Comparison of ENCODE assay signal across 18 cellular contexts in genomic region chr18:32025744-32026143, GRCh38. TPM values are rescaled to one million over a fixed set of nuclear protein-coding genes. Genes with fewer than 3 reads are reported as not detected.
A peak's percentile ranks its signal among the peaks of the same experiment; 100 is the strongest.
DNase-seq lines count a peak whose midpoint lies in the region; ATAC-seq and TF ChIP-seq lines count a peak whose summit lies in the region.
"Had no signal": no experiment of that assay in that cellular context is flagged by ENCODE, and none has a peak within 500 bp of the region (broad histone marks: within the 10 kb centered on the region; RNA-seq: fewer than 3 reads in every experiment).

No MANE protein-coding gene starts in this region.

- H3K27ac Mint-ChIP-seq in activated CD8-positive, alpha-beta memory T cell treated with anti-CD3 and anti-CD28 coated beads, Interleukin-2, amount 10 ng/mL, durations not matched to agents 7 days and 5 days: peak overlapping the region; percentile 83
- peak overlapping the region; percentile 75 for H3K27ac Mint-ChIP-seq in activated T-helper 2 cell treated with anti-CD3 and anti-CD28 coated beads, Interferon-gamma antibody, Interleukin-2, Interleukin-4, amounts not matched to agents 10 μg/mL and 5 μg/mL and 100 μg/mL, durations not matched to agents 14 hours and 24 hours and 36 hours
- peak overlapping the region; percentile 12 for H3K27ac Mint-ChIP-seq in nephron progenitor cell

- no peaks in the 10 kb centered on the region for H3K9me3 ChIP-seq in esophagus muscularis mucosa
- H3K9me3 ChIP-seq: thoracic aorta had no signal

- peak overlapping the region; percentile 21 for H3K4me3 Mint-ChIP-seq in activated CD8-positive, alpha-beta memory T cell treated with anti-CD3 and anti-CD28 coated beads, Interleukin-2, amount 10 ng/mL, durations not matched to agents 7 days and 5 days
- H3K4me3 Mint-ChIP-seq in activated T-helper 2 cell treated with anti-CD3 and anti-CD28 coated beads, Interferon-gamma antibody, Interleukin-2, Interleukin-4, amounts not matched to agents 10 μg/mL and 5 μg/mL and 100 μg/mL, durations not matched to agents 14 hours and 24 hours and 36 hours (ENCODE audit: low read depth): peak overlapping the region; percentile 64
- H3K4me3 Mint-ChIP-seq in nephron progenitor cell: no peak overlapping the region

- H3K36me3 Mint-ChIP-seq in activated CD8-positive, alpha-beta memory T cell treated with anti-CD3 and anti-CD28 coated beads, Interleukin-2, amount 10 ng/mL, durations not matched to agents 7 days and 5 days: peaks cover 45% of the 10 kb centered on the region
- H3K36me3 Mint-ChIP-seq in activated T-helper 2 cell treated with anti-CD3 and anti-CD28 coated beads, Interferon-gamma antibody, Interleukin-2, Interleukin-4, amounts not matched to agents 10 μg/mL and 5 μg/mL and 100 μg/mL, durations not matched to agents 14 hours and 24 hours and 36 hours (ENCODE audit: low read depth): peaks cover 81% of the 10 kb centered on the region
- H3K36me3 Mint-ChIP-seq in nephron progenitor cell (ENCODE audit: low read depth): no peaks in the 10 kb centered on the region

- TF ChIP-seq CTCF in nephron progenitor cell (IDR thresholded peaks at IDR 0.05) (no peak), esophagus muscularis mucosa (IDR thresholded peaks at IDR 0.05) (no peak)

- H3K36me3 ChIP-seq in esophagus muscularis mucosa: no peaks in the 10 kb centered on the region
- H3K36me3 ChIP-seq: thoracic aorta had no signal

- H3K9me3 Mint-ChIP-seq in activated CD8-positive, alpha-beta memory T cell treated with anti-CD3 and anti-CD28 coated beads, Interleukin-2, amount 10 ng/mL, durations not matched to agents 7 days and 5 days (ENCODE audit: low read depth): no peaks in the 10 kb centered on the region
- H3K9me3 Mint-ChIP-seq in activated T-helper 2 cell treated with anti-CD3 and anti-CD28 coated beads, Interferon-gamma antibody, Interleukin-2, Interleukin-4, amounts not matched to agents 10 μg/mL and 5 μg/mL and 100 μg/mL, durations not matched to agents 14 hours and 24 hours and 36 hours: no peaks in the 10 kb centered on the region
- no peaks in the 10 kb centered on the region for H3K9me3 Mint-ChIP-seq in nephron progenitor cell

- peaks cover 0 to 7% (median 4%) of the 10 kb centered on the region in 4 donors for H3K4me1 ChIP-seq in esophagus muscularis mucosa

- H3K27me3 Mint-ChIP-seq in activated CD8-positive, alpha-beta memory T cell treated with anti-CD3 and anti-CD28 coated beads, Interleukin-2, amount 10 ng/mL, durations not matched to agents 7 days and 5 days: no peaks in the 10 kb centered on the region
- H3K27me3 Mint-ChIP-seq in activated T-helper 2 cell treated with anti-CD3 and anti-CD28 coated beads, Interferon-gamma antibody, Interleukin-2, Interleukin-4, amounts not matched to agents 10 μg/mL and 5 μg/mL and 100 μg/mL, durations not matched to agents 14 hours and 24 hours and 36 hours (ENCODE audit: low read depth): no peaks in the 10 kb centered on the region
- peaks cover 14% of the 10 kb centered on the region for H3K27me3 Mint-ChIP-seq in nephron progenitor cell (ENCODE audit: low read depth, poor library complexity)

- H3K4me1 Mint-ChIP-seq in activated CD8-positive, alpha-beta memory T cell treated with anti-CD3 and anti-CD28 coated beads, Interleukin-2, amount 10 ng/mL, durations not matched to agents 7 days and 5 days: peaks cover 70% of the 10 kb centered on the region
- H3K4me1 Mint-ChIP-seq in activated T-helper 2 cell treated with anti-CD3 and anti-CD28 coated beads, Interferon-gamma antibody, Interleukin-2, Interleukin-4, amounts not matched to agents 10 μg/mL and 5 μg/mL and 100 μg/mL, durations not matched to agents 14 hours and 24 hours and 36 hours (ENCODE audit: low read depth): peaks cover 61% of the 10 kb centered on the region
- H3K4me1 Mint-ChIP-seq in nephron progenitor cell: no peaks in the 10 kb centered on the region

- H3K4me3 ChIP-seq in esophagus muscularis mucosa: no peak overlapping the region
- H3K4me3 ChIP-seq: SK-N-MC, thoracic aorta had no signal

- DNase-seq in activated CD8-positive, alpha-beta memory T cell treated with anti-CD3 and anti-CD28 coated beads, Interleukin-2, amount 10 ng/mL, durations not matched to agents 7 days and 5 days: no peak
- DNase-seq in activated CD8-positive, alpha-beta memory T cell treated with anti-CD3 and anti-CD28 coated beads, Interleukin-2, amount 50 U/mL, for 48 hours: no peak
- no peak for DNase-seq in activated T-helper 2 cell treated with anti-CD3 and anti-CD28 coated beads, Interferon-gamma antibody, Interleukin-2, Interleukin-4, amounts not matched to agents 10 μg/mL and 5 μg/mL and 100 μg/mL, durations not matched to agents 14 hours and 24 hours and 36 hours (ENCODE audit: low spot score)
- DNase-seq in nephron progenitor cell (no peak), amygdala (lab: John Stamatoyannopoulos, UW) (no peak), esophagus muscularis mucosa (ENCODE audit: extremely low spot score) (no peak)
- DNase-seq: ACHN; activated CD4-positive, alpha-beta T cell treated with anti-CD3 and anti-CD28 coated beads, Interleukin-2, amount 50 U/mL, for 4 hours; activated effector memory CD4-positive, alpha-beta T cell treated with Interleukin-2 at 50 U/mL for 16 hours; aorta; effector memory CD4-positive, alpha-beta T cell; NCI-H2029; NCI-H446; nucleus accumbens had no signal

- intact Hi-C loops in activated T-helper 2 cell treated with anti-CD3 and anti-CD28 coated beads, Interferon-gamma antibody, Interleukin-2, Interleukin-4, amounts not matched to agents 10 μg/mL and 5 μg/mL and 100 μg/mL, durations not matched to agents 14 hours and 24 hours and 36 hours (cut with micrococcal nuclease): loop anchor here (2.0 kb wide), 1 partner anchor 15 kb away; no protein-coding TSS in a partner anchor
- intact Hi-C loops in esophagus muscularis mucosa (cut with DNase I): no loop called here

- no peak for ATAC-seq in activated CD8-positive, alpha-beta memory T cell treated with anti-CD3 and anti-CD28 coated beads, Interleukin-2, amount 10 ng/mL, durations not matched to agents 7 days and 5 days
- ATAC-seq in GM19438 (IDR thresholded peaks at IDR 0.05; ENCODE audit: low read depth, unreplicated experiment): peak; percentile 44
- no peak for ATAC-seq in HG03095 (IDR thresholded peaks at IDR 0.05; ENCODE audit: unreplicated experiment)

- TF ChIP-seq EP300 in esophagus muscularis mucosa (IDR thresholded peaks at IDR 0.05): no peak

- no peak for TF ChIP-seq POLR2A in esophagus muscularis mucosa (IDR thresholded peaks at IDR 0.05; ENCODE audit: low read depth)

- CTCF ChIA-PET in activated CD8-positive, alpha-beta memory T cell treated with anti-CD3 and anti-CD28 coated beads, Interleukin-2, amount 10 ng/mL, durations not matched to agents 7 days and 5 days (lab: Charles Lee): interaction anchor here (1.3 to 4.6 kb wide), 2 partner anchors 13 to 46 kb away, joined by 6 to 25 read pairs; no protein-coding TSS in a partner anchor

- H3K27ac ChIP-seq in esophagus muscularis mucosa (replicated peaks in 1 of 4): no peak overlapping the region
- H3K27ac ChIP-seq: SK-N-MC, thoracic aorta had no signal

- H3K27me3 ChIP-seq in esophagus muscularis mucosa: no peaks in the 10 kb centered on the region

- WGBS in esophagus muscularis mucosa: 91% methylated on average over 2 of the region's 2 CpGs

RNA-seq across cellular contexts. Expression of gene RNF125, which starts 7.1 kb away (rescaled TPM):
- 10 to 100 TPM; 26.1 to 31.9 TPM for total RNA-seq in activated CD8-positive, alpha-beta memory T cell treated with anti-CD3 and anti-CD28 coated beads, Interleukin-2, amount 10 ng/mL, durations not matched to agents 7 days and 5 days
- 82.5 and 83.6 TPM in 2 replicates for total RNA-seq in activated T-helper 2 cell treated with anti-CD3 and anti-CD28 coated beads, Interferon-gamma antibody, Interleukin-2, Interleukin-4, amounts not matched to agents 10 μg/mL and 5 μg/mL and 100 μg/mL, durations not matched to agents 14 hours and 24 hours and 36 hours
- total RNA-seq in esophagus muscularis mucosa: 1 to 10 TPM; 3.3 to 5.2 (median 4.3) TPM

Comparison
In these comparisons a context has a peak if more than half of its experiments do, and no peak if none do; other contexts are left out.
1. H3K27ac Mint-ChIP-seq: peak in every context shown above with its lines; median percentile 83 in activated CD8-positive, alpha-beta memory T cell treated with anti-CD3 and anti-CD28 coated beads, Interleukin-2, amount 10 ng/mL, durations not matched to agents 7 days and 5 days; 75 in activated T-helper 2 cell treated with anti-CD3 and anti-CD28 coated beads, Interferon-gamma antibody, Interleukin-2, Interleukin-4, amounts not matched to agents 10 μg/mL and 5 μg/mL and 100 μg/mL, durations not matched to agents 14 hours and 24 hours and 36 hours; 12 in nephron progenitor cell.
2. RNA of gene RNF125, which starts 7.1 kb away (total RNA-seq): 82.5 to 83.6 TPM in activated T-helper 2 cell treated with anti-CD3 and anti-CD28 coated beads, Interferon-gamma antibody, Interleukin-2, Interleukin-4, amounts not matched to agents 10 μg/mL and 5 μg/mL and 100 μg/mL, durations not matched to agents 14 hours and 24 hours and 36 hours and 26.1 to 31.9 TPM in activated CD8-positive, alpha-beta memory T cell treated with anti-CD3 and anti-CD28 coated beads, Interleukin-2, amount 10 ng/mL, durations not matched to agents 7 days and 5 days; 3.3 to 5.2 TPM in esophagus muscularis mucosa; every median in the first group is over 4 times any median in the second.